25 cellular contexts compared by ENCODE assay signal in the genomic region with DNA sequence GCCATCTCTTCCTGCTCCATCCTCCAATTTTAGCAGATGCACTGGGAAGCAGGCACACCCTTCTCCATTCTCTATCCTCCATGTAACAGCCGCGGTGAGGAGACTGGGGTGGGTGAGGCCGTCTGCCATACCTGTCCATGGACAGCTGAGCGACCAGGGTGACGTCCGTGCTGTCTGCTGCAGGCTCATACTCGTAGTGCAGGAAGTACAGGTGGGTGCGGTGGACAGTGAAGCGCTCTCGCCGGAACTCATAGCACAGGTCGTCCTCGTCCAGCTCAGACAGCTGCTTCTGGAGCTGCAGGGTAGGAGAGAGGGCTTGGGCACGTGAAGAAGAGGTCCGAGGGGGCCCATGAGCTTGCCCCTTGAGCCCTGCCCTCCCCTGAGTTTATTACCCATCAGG.
"Had no signal": no experiment of that assay in that cellular context is flagged by ENCODE, and none has a peak within 500 bp of the region (broad histone marks: within the 10 kb centered on the region; RNA-seq: fewer than 3 reads in every experiment).

No MANE protein-coding gene starts in this region.

- H3K4me1 Mint-ChIP-seq: endodermal cell; neural crest cell; stimulated activated effector memory CD8-positive, alpha-beta T cell treated with anti-CD3 and anti-CD28 coated beads, Interleukin-12 subunit alpha, Interleukin-12 subunit beta, amount 100 ng/mL, for 72 hours had no signal

- DNase-seq: colonic mucosa; effector CD8-positive, alpha-beta T cell; endodermal cell; foreskin fibroblast; gastrocnemius medialis; head of caudate nucleus; left ventricle myocardium superior; lower lobe of right lung; right lobe of liver; small intestine; stimulated activated CD4-positive, alpha-beta T cell treated with anti-CD3 and anti-CD28 coated beads, Interleukin-12 subunit alpha, Interleukin-12 subunit beta, amount 100 ng/mL, for 4 hours; stimulated activated CD4-positive, alpha-beta T cell treated with anti-CD3 and anti-CD28 coated beads, Interleukin-1b, Interleukin-23, amount 100 ng/mL, for 48 hours; stimulated activated CD4-positive, alpha-beta T cell treated with anti-CD3 and anti-CD28 coated beads, Interleukin-4, amount 100 ng/mL, for 24 hours; transverse colon had no signal

- H3K27me3 ChIP-seq: colonic mucosa, gastrocnemius medialis, right lobe of liver, suprapubic skin, transverse colon, vagina had no signal

- H3K27me3 Mint-ChIP-seq: dendritic cell treated with granulocyte-macrophage colony-stimulating factor and Interleukin-4, amounts not matched to agents 40 ng/mL and 50 ng/mL, for 4 days; natural killer cell treated with Interleukin-12 subunit alpha and Interleukin-12 subunit beta and Interleukin-15 and Interleukin-18, amount 100 ng/mL, for 72 hours; progenitor cell of endocrine pancreas; stimulated activated naive CD8-positive, alpha-beta T cell treated with anti-CD3 and anti-CD28 coated beads, Interleukin-15, Interleukin-2, amounts not matched to agents 100 ng/mL and 50 ng/mL, for 24 hours had no signal

- H3K9me3 ChIP-seq: colonic mucosa, gastrocnemius medialis, lower lobe of right lung, right lobe of liver, suprapubic skin, transverse colon, vagina had no signal

- H3K36me3 Mint-ChIP-seq: stimulated activated effector memory CD8-positive, alpha-beta T cell treated with anti-CD3 and anti-CD28 coated beads, Interleukin-12 subunit alpha, Interleukin-12 subunit beta, amount 100 ng/mL, for 72 hours had no signal

- H3K9me3 Mint-ChIP-seq: dendritic cell treated with granulocyte-macrophage colony-stimulating factor and Interleukin-4, amounts not matched to agents 40 ng/mL and 50 ng/mL, for 4 days; endodermal cell; natural killer cell treated with Interleukin-12 subunit alpha and Interleukin-12 subunit beta and Interleukin-15 and Interleukin-18, amount 100 ng/mL, for 72 hours; neural crest cell had no signal

- H3K9ac ChIP-seq: parathyroid adenoma had no signal

- H3K4me1 ChIP-seq: colonic mucosa, gastrocnemius medialis, lower lobe of right lung, parathyroid adenoma, right lobe of liver, suprapubic skin, transverse colon, vagina had no signal

- H3K4me3 Mint-ChIP-seq: dendritic cell treated with granulocyte-macrophage colony-stimulating factor and Interleukin-4, amounts not matched to agents 40 ng/mL and 50 ng/mL, for 4 days; endodermal cell; natural killer cell treated with Interleukin-12 subunit alpha and Interleukin-12 subunit beta and Interleukin-15 and Interleukin-18, amount 100 ng/mL, for 72 hours; neural crest cell; stimulated activated effector memory CD8-positive, alpha-beta T cell treated with anti-CD3 and anti-CD28 coated beads, Interleukin-12 subunit alpha, Interleukin-12 subunit beta, amount 100 ng/mL, for 72 hours; stimulated activated naive CD8-positive, alpha-beta T cell treated with anti-CD3 and anti-CD28 coated beads, Interleukin-15, Interleukin-2, amounts not matched to agents 100 ng/mL and 50 ng/mL, for 24 hours had no signal

- H3K79me2 ChIP-seq: parathyroid adenoma had no signal

- ATAC-seq: esophagus mucosa; gastrocnemius medialis; left ventricle myocardium superior; lower lobe of right lung; natural killer cell treated with Interleukin-12 subunit alpha and Interleukin-12 subunit beta and Interleukin-15 and Interleukin-18, amount 100 ng/mL, for 72 hours; right lobe of liver; stimulated activated effector memory CD8-positive, alpha-beta T cell treated with anti-CD3 and anti-CD28 coated beads, Interleukin-12 subunit alpha, Interleukin-12 subunit beta, amount 100 ng/mL, for 72 hours had no signal

- H3K27ac Mint-ChIP-seq: dendritic cell treated with granulocyte-macrophage colony-stimulating factor and Interleukin-4, amounts not matched to agents 40 ng/mL and 50 ng/mL, for 4 days; endodermal cell; natural killer cell treated with Interleukin-12 subunit alpha and Interleukin-12 subunit beta and Interleukin-15 and Interleukin-18, amount 100 ng/mL, for 72 hours; progenitor cell of endocrine pancreas; stimulated activated effector memory CD8-positive, alpha-beta T cell treated with anti-CD3 and anti-CD28 coated beads, Interleukin-12 subunit alpha, Interleukin-12 subunit beta, amount 100 ng/mL, for 72 hours; stimulated activated naive CD8-positive, alpha-beta T cell treated with anti-CD3 and anti-CD28 coated beads, Interleukin-15, Interleukin-2, amounts not matched to agents 100 ng/mL and 50 ng/mL, for 24 hours had no signal

- H2AFZ ChIP-seq: parathyroid adenoma had no signal

- H3K36me3 ChIP-seq: colonic mucosa, gastrocnemius medialis, lower lobe of right lung, right lobe of liver had no signal

- H3K4me3 ChIP-seq: colonic mucosa, gastrocnemius medialis, lower lobe of right lung, right lobe of liver, suprapubic skin, transverse colon, vagina had no signal

- H3K27ac ChIP-seq: colonic mucosa, epithelial cell of prostate, gastrocnemius medialis, lower lobe of right lung, parathyroid adenoma, right lobe of liver, suprapubic skin, transverse colon, vagina had no signal
